In the genomic region with DNA sequence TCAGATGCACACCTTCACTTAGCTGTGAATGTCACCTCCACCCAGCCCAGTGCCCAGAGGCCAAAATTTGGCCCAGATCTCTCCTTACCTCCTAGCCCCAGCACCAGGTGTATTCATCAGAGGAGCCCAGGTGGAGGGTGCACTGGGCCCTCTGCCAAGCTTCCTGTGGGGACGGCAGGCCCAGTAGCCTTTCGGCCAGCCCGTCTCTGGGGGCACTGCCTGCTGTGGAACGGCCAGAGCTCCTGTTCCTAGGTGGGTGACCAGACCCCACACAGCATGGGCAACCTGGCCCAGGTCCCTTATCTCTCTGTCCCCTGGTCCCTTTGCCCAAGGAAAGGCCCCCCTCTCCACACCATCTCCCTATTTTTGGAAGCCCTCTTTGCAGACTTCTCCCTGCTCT, we compare ENCODE assay signal across 1 cellular context.
TF ChIP-seq lines count a peak whose summit lies in the region.

No MANE protein-coding gene starts in this region.

TF ChIP-seq in HepG2, 621 proteins besides CTCF, POLR2A, EP300 and RAD21:
- TF ChIP-seq, protein P1, sequence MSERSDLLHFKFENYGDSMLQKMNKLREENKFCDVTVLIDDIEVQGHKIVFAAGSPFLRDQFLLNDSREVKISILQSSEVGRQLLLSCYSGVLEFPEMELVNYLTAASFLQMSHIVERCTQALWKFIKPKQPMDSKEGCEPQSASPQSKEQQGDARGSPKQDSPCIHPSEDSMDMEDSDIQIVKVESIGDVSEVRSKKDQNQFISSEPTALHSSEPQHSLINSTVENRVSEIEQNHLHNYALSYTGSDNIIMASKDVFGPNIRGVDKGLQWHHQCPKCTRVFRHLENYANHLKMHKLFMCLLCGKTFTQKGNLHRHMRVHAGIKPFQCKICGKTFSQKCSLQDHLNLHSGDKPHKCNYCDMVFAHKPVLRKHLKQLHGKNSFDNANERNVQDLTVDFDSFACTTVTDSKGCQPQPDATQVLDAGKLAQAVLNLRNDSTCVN (CRISPR knock-in tag; IDR thresholded peaks at IDR 0.05; ENCODE audit: borderline replicate concordance), result no peak
- TF ChIP-seq ARHGAP35 (CRISPR knock-in tag; IDR thresholded peaks at IDR 0.05; ENCODE audit: borderline replicate concordance) (no peak), MTA3 (CRISPR knock-in tag; IDR thresholded peaks at IDR 0.05) (no peak), ZSCAN12 (CRISPR knock-in tag; IDR thresholded peaks at IDR 0.05) (no peak), ZMYM2 (CRISPR knock-in tag; IDR thresholded peaks at IDR 0.05) (no peak), CBX2 (IDR thresholded peaks at IDR 0.05; ENCODE audit: low read depth, low read length) (no peak), CBX2 (CRISPR knock-in tag; IDR thresholded peaks at IDR 0.05; ENCODE audit: low read depth) (no peak), NCOA5 (CRISPR knock-in tag; IDR thresholded peaks at IDR 0.05) (no peak)
- TF ChIP-seq, protein P2, sequence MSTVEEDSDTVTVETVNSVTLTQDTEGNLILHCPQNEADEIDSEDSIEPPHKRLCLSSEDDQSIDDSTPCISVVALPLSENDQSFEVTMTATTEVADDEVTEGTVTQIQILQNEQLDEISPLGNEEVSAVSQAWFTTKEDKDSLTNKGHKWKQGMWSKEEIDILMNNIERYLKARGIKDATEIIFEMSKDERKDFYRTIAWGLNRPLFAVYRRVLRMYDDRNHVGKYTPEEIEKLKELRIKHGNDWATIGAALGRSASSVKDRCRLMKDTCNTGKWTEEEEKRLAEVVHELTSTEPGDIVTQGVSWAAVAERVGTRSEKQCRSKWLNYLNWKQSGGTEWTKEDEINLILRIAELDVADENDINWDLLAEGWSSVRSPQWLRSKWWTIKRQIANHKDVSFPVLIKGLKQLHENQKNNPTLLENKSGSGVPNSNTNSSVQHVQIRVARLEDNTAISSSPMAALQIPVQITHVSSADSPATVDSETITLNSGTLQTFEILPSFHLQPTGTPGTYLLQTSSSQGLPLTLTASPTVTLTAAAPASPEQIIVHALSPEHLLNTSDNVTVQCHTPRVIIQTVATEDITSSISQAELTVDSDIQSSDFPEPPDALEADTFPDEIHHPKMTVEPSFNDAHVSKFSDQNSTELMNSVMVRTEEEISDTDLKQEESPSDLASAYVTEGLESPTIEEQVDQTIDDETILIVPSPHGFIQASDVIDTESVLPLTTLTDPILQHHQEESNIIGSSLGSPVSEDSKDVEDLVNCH (CRISPR knock-in tag; IDR thresholded peaks at IDR 0.05), result no peak
- TF ChIP-seq, protein P3, sequence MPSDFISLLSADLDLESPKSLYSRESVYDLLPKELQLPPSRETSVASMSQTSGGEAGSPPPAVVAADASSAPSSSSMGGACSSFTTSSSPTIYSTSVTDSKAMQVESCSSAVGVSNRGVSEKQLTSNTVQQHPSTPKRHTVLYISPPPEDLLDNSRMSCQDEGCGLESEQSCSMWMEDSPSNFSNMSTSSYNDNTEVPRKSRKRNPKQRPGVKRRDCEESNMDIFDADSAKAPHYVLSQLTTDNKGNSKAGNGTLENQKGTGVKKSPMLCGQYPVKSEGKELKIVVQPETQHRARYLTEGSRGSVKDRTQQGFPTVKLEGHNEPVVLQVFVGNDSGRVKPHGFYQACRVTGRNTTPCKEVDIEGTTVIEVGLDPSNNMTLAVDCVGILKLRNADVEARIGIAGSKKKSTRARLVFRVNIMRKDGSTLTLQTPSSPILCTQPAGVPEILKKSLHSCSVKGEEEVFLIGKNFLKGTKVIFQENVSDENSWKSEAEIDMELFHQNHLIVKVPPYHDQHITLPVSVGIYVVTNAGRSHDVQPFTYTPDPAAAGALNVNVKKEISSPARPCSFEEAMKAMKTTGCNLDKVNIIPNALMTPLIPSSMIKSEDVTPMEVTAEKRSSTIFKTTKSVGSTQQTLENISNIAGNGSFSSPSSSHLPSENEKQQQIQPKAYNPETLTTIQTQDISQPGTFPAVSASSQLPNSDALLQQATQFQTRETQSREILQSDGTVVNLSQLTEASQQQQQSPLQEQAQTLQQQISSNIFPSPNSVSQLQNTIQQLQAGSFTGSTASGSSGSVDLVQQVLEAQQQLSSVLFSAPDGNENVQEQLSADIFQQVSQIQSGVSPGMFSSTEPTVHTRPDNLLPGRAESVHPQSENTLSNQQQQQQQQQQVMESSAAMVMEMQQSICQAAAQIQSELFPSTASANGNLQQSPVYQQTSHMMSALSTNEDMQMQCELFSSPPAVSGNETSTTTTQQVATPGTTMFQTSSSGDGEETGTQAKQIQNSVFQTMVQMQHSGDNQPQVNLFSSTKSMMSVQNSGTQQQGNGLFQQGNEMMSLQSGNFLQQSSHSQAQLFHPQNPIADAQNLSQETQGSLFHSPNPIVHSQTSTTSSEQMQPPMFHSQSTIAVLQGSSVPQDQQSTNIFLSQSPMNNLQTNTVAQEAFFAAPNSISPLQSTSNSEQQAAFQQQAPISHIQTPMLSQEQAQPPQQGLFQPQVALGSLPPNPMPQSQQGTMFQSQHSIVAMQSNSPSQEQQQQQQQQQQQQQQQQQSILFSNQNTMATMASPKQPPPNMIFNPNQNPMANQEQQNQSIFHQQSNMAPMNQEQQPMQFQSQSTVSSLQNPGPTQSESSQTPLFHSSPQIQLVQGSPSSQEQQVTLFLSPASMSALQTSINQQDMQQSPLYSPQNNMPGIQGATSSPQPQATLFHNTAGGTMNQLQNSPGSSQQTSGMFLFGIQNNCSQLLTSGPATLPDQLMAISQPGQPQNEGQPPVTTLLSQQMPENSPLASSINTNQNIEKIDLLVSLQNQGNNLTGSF (CRISPR knock-in tag; IDR thresholded peaks at IDR 0.05), result no peak
TF ChIP-seq in HepG2: peak in this region for 0.
